ENCODE assay signal across 7 cellular contexts in genomic region chr9:73683862-73684591, GRCh38.
A peak's percentile ranks its signal among the peaks of the same experiment; 100 is the strongest.
DNase-seq lines count a peak whose midpoint lies in the region; ATAC-seq and TF ChIP-seq lines count a peak whose summit lies in the region.

No MANE protein-coding gene starts in this region.

- DNase-seq in SK-N-SH (peak; percentile 1), iPS-NIHi11 (ENCODE audit: low spot score) (peak; percentile 23)
- no peak for DNase-seq in activated naive CD4-positive, alpha-beta T cell (lab: John Stamatoyannopoulos, UW)
- no peak for DNase-seq in activated CD4-positive, alpha-beta T cell treated with anti-CD3 and anti-CD28 coated beads, Interleukin-2, amount 50 U/mL, for 48 hours

- ATAC-seq in HG03439 (IDR thresholded peaks at IDR 0.05; ENCODE audit: unreplicated experiment) (peak; percentile 55), GM19328 (IDR thresholded peaks at IDR 0.05; ENCODE audit: unreplicated experiment) (no peak)

- TF ChIP-seq CTCF in GM12875 (IDR thresholded peaks at IDR 0.05; ENCODE audit: borderline replicate concordance, insufficient read depth, low read depth, low read length): peak; percentile 33; the same call in 1 of the 2 replicates
- TF ChIP-seq CTCF in SK-N-SH (IDR thresholded peaks at IDR 0.05): peak; percentile 74

- H3K9me3 ChIP-seq in SK-N-SH: no peaks in the 10 kb centered on the region

- H3K27ac ChIP-seq in SK-N-SH (ENCODE audit: low read depth in 2 of 2, low read length in 1 of 2): no peak overlapping the region

- H3K4me3 ChIP-seq in GM12875 (ENCODE audit: low read depth, low read length) (no peak overlapping the region), SK-N-SH (ENCODE audit: low read depth in 2 of 2, low read length in 1 of 2) (peak overlapping the region in 1 of 2 experiments; percentile 46; a peak in 1 of 4 replicates)

- H3K4me1 ChIP-seq in SK-N-SH (ENCODE audit: control insufficient read depth in 1 of 2, insufficient read depth in 2 of 2, low read depth in 1 of 2, low read length in 1 of 2): no peaks in the 10 kb centered on the region

- peak; percentile 71 for TF ChIP-seq RAD21 in SK-N-SH (IDR thresholded peaks at IDR 0.05; ENCODE audit: low read length)

- no peaks in the 10 kb centered on the region for H3K9me2 ChIP-seq in SK-N-SH

- H3K9ac ChIP-seq in SK-N-SH: no peak overlapping the region

- POLR2A ChIA-PET in SK-N-SH (lab: Yijun Ruan, JAX): no interaction called here

- no peaks in the 10 kb centered on the region for H3K36me3 ChIP-seq in SK-N-SH (replicated peaks in 1 of 2; ENCODE audit: control insufficient read depth in 1 of 2, insufficient read depth in 2 of 2, low read length in 1 of 2)

- TF ChIP-seq EP300 in SK-N-SH (IDR thresholded peaks at IDR 0.05; ENCODE audit: borderline replicate concordance in 1 of 2, low read depth in 1 of 2, low read length in 1 of 2): no peak

- H4K20me1 ChIP-seq in SK-N-SH (ENCODE audit: insufficient read depth): no peaks in the 10 kb centered on the region

- no peaks in the 10 kb centered on the region for H3K79me2 ChIP-seq in SK-N-SH (ENCODE audit: insufficient read depth)

- H3K27me3 ChIP-seq in SK-N-SH (ENCODE audit: insufficient read depth): no peaks in the 10 kb centered on the region

- no peak overlapping the region for H2AFZ ChIP-seq in SK-N-SH (ENCODE audit: low read depth)

- no peaks in the 10 kb centered on the region for H3F3A ChIP-seq in SK-N-SH (replicated peaks; ENCODE audit: insufficient read depth)

- H3K4me2 ChIP-seq in SK-N-SH: no peak overlapping the region

- CTCF ChIA-PET in SK-N-SH (lab: Yijun Ruan, JAX): interaction anchor here (0.6 to 1.2 kb wide), 5 partner anchors 27 to 886 kb away, joined by 3 to 4 read pairs (median 3); no protein-coding TSS in a partner anchor

TF ChIP-seq in SK-N-SH, 30 proteins besides CTCF, POLR2A, EP300 and RAD21:
- no peak for TF ChIP-seq FOXJ3 (CRISPR knock-in tag; IDR thresholded peaks at IDR 0.05)
- no peak for TF ChIP-seq GABPA (IDR thresholded peaks at IDR 0.05; ENCODE audit: low read depth)
- no peak for TF ChIP-seq MEF2A (IDR thresholded peaks at IDR 0.05; ENCODE audit: borderline replicate concordance, low read depth)
- TF ChIP-seq REST (IDR thresholded peaks at IDR 0.05; ENCODE audit: low read depth, low read length): no peak
- peak; percentile 52 for TF ChIP-seq SMC3 (IDR thresholded peaks at IDR 0.05; ENCODE audit: low read depth, low read length)
- no peak for TF ChIP-seq FOXM1 (IDR thresholded peaks at IDR 0.05; ENCODE audit: low read depth)

Comparison
In these comparisons a context has a peak if more than half of its experiments do, and no peak if none do; other contexts are left out.
1. DNase-seq: peak in SK-N-SH (single experiment) and iPS-NIHi11 (single experiment); none in activated naive CD4-positive, alpha-beta T cell (0 of 4) and activated CD4-positive, alpha-beta T cell treated with anti-CD3 and anti-CD28 coated beads, Interleukin-2, amount 50 U/mL, for 48 hours (0 of 2).